ENCODE assay signal across 1 cellular context in the genomic region with DNA sequence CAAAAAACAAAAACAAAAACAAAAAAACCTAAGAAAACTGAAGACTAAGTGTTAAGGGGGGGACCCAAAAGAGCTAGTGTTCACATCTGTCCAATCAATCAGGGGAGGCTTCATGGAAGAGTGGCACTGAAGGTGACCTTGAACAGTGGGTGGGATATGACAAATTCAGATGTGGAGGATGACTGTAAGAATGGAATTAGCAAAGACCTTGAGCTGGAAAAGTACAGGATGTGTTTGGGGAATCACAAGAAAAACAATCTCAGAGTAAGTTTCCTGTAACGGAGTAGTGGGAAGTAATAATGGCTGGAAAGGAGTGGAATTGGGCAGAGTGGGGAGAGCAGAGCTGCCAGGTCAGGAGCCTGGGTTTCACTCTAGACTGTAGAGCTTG.
TF ChIP-seq lines count a peak whose summit lies in the region.

No MANE protein-coding gene starts in this region.

TF ChIP-seq in K562, 482 proteins besides CTCF, POLR2A, EP300 and RAD21:
- no peak for TF ChIP-seq NR1H2 (CRISPR knock-in tag; IDR thresholded peaks at IDR 0.05)
- peak; percentile 79 for TF ChIP-seq ZFP36 (IDR thresholded peaks at IDR 0.05; ENCODE audit: low read depth, low read length, partially characterized antibody)
- peak; percentile 77 for TF ChIP-seq ESRRA (IDR thresholded peaks at IDR 0.05; ENCODE audit: borderline replicate concordance, low read depth)
TF ChIP-seq in K562: peak in this region for 2.
